8 cellular contexts compared by ENCODE assay signal in genomic region chr2:10449838-10450691, GRCh38. TPM values are rescaled to one million over a fixed set of nuclear protein-coding genes. Genes with fewer than 3 reads are reported as not detected.
A peak's percentile ranks its signal among the peaks of the same experiment; 100 is the strongest.
DNase-seq lines count a peak whose midpoint lies in the region; ATAC-seq, FAIRE-seq and TF ChIP-seq lines count a peak whose summit lies in the region.
"Had no signal": no experiment of that assay in that cellular context is flagged by ENCODE, and none has a peak within 500 bp of the region (broad histone marks: within the 10 kb centered on the region; RNA-seq: fewer than 3 reads in every experiment).

No MANE protein-coding gene starts in this region.

- H3K56ac ChIP-seq in H1 (replicated peaks; ENCODE audit: insufficient read length, low read depth, low read length) = no peak overlapping the region

- H3K9me3 ChIP-seq in Panc1 (ENCODE audit: control insufficient read depth, insufficient read depth, low read depth, low read length) (no peaks in the 10 kb centered on the region), H1 (ENCODE audit: insufficient read depth in 2 of 2, low read depth in 1 of 2, low read length in 1 of 2) (no peaks in the 10 kb centered on the region), osteoblast (ENCODE audit: low read depth, low read length) (no peaks in the 10 kb centered on the region), spleen (no peaks in the 10 kb centered on the region)

- H3K79me1 ChIP-seq in H1 (ENCODE audit: low read depth, low read length) = no peaks in the 10 kb centered on the region

- H3K4me3 ChIP-seq in GM23338 (no peak overlapping the region), Panc1 (ENCODE audit: low read depth in 2 of 2, low read length in 2 of 2) (peak overlapping the region; percentile 79 to 85), H1 (ENCODE audit: extremely low read depth in 1 of 4, insufficient read depth in 2 of 4, low read depth in 3 of 4, low read length in 4 of 4) (peak overlapping the region in 1 of 4 experiments; percentile 76; a peak in 1 of 8 replicates), osteoblast (ENCODE audit: insufficient read depth, low read length) (no peak overlapping the region), spleen (no peak overlapping the region)

- no peak for FAIRE-seq in H1 (lab: Jason Lieb, UNC)
- FAIRE-seq: GM12891 had no signal

- H3K9me2 ChIP-seq in GM23338 (ENCODE audit: insufficient read depth) = no peaks in the 10 kb centered on the region

- no peak overlapping the region for H2BK15ac ChIP-seq in H1 (ENCODE audit: low read length)

- peaks cover 4% of the 10 kb centered on the region; the same call in 1 of the 2 replicates for H3K23me2 ChIP-seq in H1 (ENCODE audit: low read depth, low read length)

- TF ChIP-seq RAD21 in H1 (IDR thresholded peaks at IDR 0.05 in 1 of 2, conservative IDR thresholded peaks at IDR 0.05 in 1 of 2; ENCODE audit: low read depth in 2 of 2, low read length in 2 of 2) = no peak

- H3K4me1 ChIP-seq in GM23338 (ENCODE audit: insufficient read depth) = peaks cover 5% of the 10 kb centered on the region
- H3K4me1 ChIP-seq in Panc1 (ENCODE audit: control insufficient read depth, insufficient read depth, low read length) = peaks cover 32% of the 10 kb centered on the region
- peaks cover 2 to 10% (median 4%) of the 10 kb centered on the region in 4 experiments; a peak in 6 of 7 replicates for H3K4me1 ChIP-seq in H1 (replicated peaks in 1 of 4; ENCODE audit: control insufficient read depth in 3 of 4, insufficient read depth in 4 of 4, low read length in 3 of 4)
- H3K4me1 ChIP-seq in osteoblast (ENCODE audit: insufficient read depth, low read length) = peaks cover 37% of the 10 kb centered on the region
- H3K4me1 ChIP-seq in spleen = peaks cover 18 to 47% (median 43%) of the 10 kb centered on the region in 6 donors

- H3K18ac ChIP-seq in H1 (ENCODE audit: extremely low read depth, low read length) = peak overlapping the region; percentile 75; the same call in 1 of the 2 replicates

- H2AFZ ChIP-seq in GM23338 = no peak overlapping the region
- no peak overlapping the region for H2AFZ ChIP-seq in H1 (ENCODE audit: low read length)
- H2AFZ ChIP-seq in osteoblast (ENCODE audit: low read length) = no peak overlapping the region

- H2BK120ac ChIP-seq in H1 (replicated peaks; ENCODE audit: low read depth, low read length) = no peak overlapping the region

- H3K79me2 ChIP-seq in GM23338 (replicated peaks; ENCODE audit: insufficient read depth) (peaks cover 23% of the 10 kb centered on the region), H1 (ENCODE audit: control insufficient read depth in 1 of 2, insufficient read depth in 2 of 2, low read length in 2 of 2) (peaks cover 0 to 22% of the 10 kb centered on the region in 2 experiments; a peak in 2 of 4 replicates), osteoblast (ENCODE audit: insufficient read depth, low read length) (peaks cover 34% of the 10 kb centered on the region)

- no peak for ATAC-seq in GM23338
- ATAC-seq in Panc1 = peak; percentile 17; the same call in 1 of the 2 replicates

- CTCF ChIA-PET in Panc1 (lab: Charles Lee) (interaction anchor here (0.6 to 1.3 kb wide), 3 partner anchors 15 to 310 kb away, joined by 3 to 9 read pairs (median 3); no protein-coding TSS in a partner anchor), H1 (lab: Charles Lee; ENCODE audit: partially characterized antibody) (interaction anchor here (0.7 to 2.0 kb wide), 8 partner anchors 11 to 213 kb away, joined by 3 to 7 read pairs (median 3); no protein-coding TSS in a partner anchor)

- POLR2A ChIA-PET in Panc1 (lab: Charles Lee) = no interaction called here
- POLR2A ChIA-PET in H1 (lab: Charles Lee; ENCODE audit: partially characterized antibody) = interaction anchor here (0.7 kb wide), 2 partner anchors 312 to 383 kb away, joined by 3 to 6 read pairs; no protein-coding TSS in a partner anchor

- H3K27me3 Mint-ChIP-seq in GM23338 (ENCODE audit: insufficient read depth, low read depth, poor library complexity) = peaks cover 18% of the 10 kb centered on the region

- no peak for TF ChIP-seq CTCF in GM23338 (conservative IDR thresholded peaks at IDR 0.05; ENCODE audit: low read depth in 2 of 2)
- TF ChIP-seq CTCF in Panc1 (IDR thresholded peaks at IDR 0.05) = no peak
- no peak for TF ChIP-seq CTCF in H1 (IDR thresholded peaks at IDR 0.05; ENCODE audit: control extremely low read depth in 1 of 3, insufficient read depth in 1 of 3, low read depth in 1 of 3, low read length in 3 of 3)
- no peak for TF ChIP-seq CTCF in osteoblast (IDR thresholded peaks at IDR 0.05; ENCODE audit: extremely low read depth, low read depth, low read length)
- no peak for TF ChIP-seq CTCF in spleen (IDR thresholded peaks at IDR 0.05 in 8 of 11, conservative IDR thresholded peaks at IDR 0.05 in 3 of 11)

- in situ Hi-C loops in Panc1 (cut with HindIII; ENCODE audit: low pct_unique_long_range_greater_than_20kb, low sequenced_read_pairs) = loop anchor here (25.0 kb wide), 1 partner anchor 338 kb away; the partner anchor contains the start of gene RRM2

- BruUV-seq in Panc1 (replicated peaks; lab: Mats Ljungman, UMichigan) = no TSS peak

- no peak overlapping the region for H4K5ac ChIP-seq in H1 (ENCODE audit: insufficient read length, low read depth, low read length)

- TF ChIP-seq POLR2A in H1 (IDR thresholded peaks at IDR 0.05; ENCODE audit: control extremely low read depth in 1 of 2, low read depth in 2 of 2, low read length in 2 of 2) (no peak), spleen (IDR thresholded peaks at IDR 0.05) (no peak)

- peaks cover 8% of the 10 kb centered on the region for H3K36me3 Mint-ChIP-seq in GM23338 (ENCODE audit: low read depth)

- DNase-seq in GM23338 (ENCODE audit: low spot score) (no peak), Panc1 (ENCODE audit: low read depth, low spot score) (no peak), H1 (ENCODE audit: low read depth in 1 of 2, low spot score in 2 of 2) (no peak), osteoblast (ENCODE audit: insufficient read length, low spot score, missing footprints) (peak; percentile 52), hepatic stellate cell (ENCODE audit: low spot score) (no peak), spleen (no peak), NCI-H2196 (lab: John Stamatoyannopoulos, UW; ENCODE audit: unreplicated experiment) (no peak)

- 0 out of 2 replicates have a peak, but pooled peaks cover 7% of the 10 kb centered on the region for H4K20me1 ChIP-seq in GM23338 (replicated peaks; ENCODE audit: insufficient read depth)
- H4K20me1 ChIP-seq in H1 (replicated peaks in 1 of 2; ENCODE audit: control insufficient read depth in 1 of 2, insufficient read depth in 2 of 2, low read length in 2 of 2) = no peaks in the 10 kb centered on the region
- peaks cover 18% of the 10 kb centered on the region for H4K20me1 ChIP-seq in osteoblast (ENCODE audit: insufficient read depth, low read length)

- peaks cover 14% of the 10 kb centered on the region for H3K4me1 Mint-ChIP-seq in GM23338

- 0 out of 2 replicates have a peak overlapping the region, but pooled peaks have one; percentile 39 for H2BK12ac ChIP-seq in H1 (ENCODE audit: low read depth, low read length)

- TF ChIP-seq EP300 in H1 (IDR thresholded peaks at IDR 0.05; ENCODE audit: borderline replicate concordance in 1 of 2, low read depth in 2 of 2, low read length in 2 of 2) = no peak

- no peak overlapping the region for H3K9ac ChIP-seq in H1 (replicated peaks in 1 of 4; ENCODE audit: extremely low read depth in 1 of 4, low read depth in 3 of 4, low read length in 3 of 4)

- no peak overlapping the region for H4K91ac ChIP-seq in H1 (replicated peaks; ENCODE audit: insufficient read length, low read length)

- H3K27me3 ChIP-seq in GM23338 (ENCODE audit: insufficient read depth) (peaks cover 25% of the 10 kb centered on the region), Panc1 (ENCODE audit: control insufficient read depth, insufficient read depth, low read length) (no peaks in the 10 kb centered on the region), H1 (replicated peaks in 1 of 4; ENCODE audit: control insufficient read depth in 3 of 4, extremely low read depth in 1 of 4, insufficient read depth in 3 of 4, low read length in 3 of 4) (peaks cover 0 to 28% (median 12%) of the 10 kb centered on the region in 4 experiments; a peak in 5 of 7 replicates), osteoblast (ENCODE audit: insufficient read depth, low read length) (no peaks in the 10 kb centered on the region), spleen (replicated peaks in 1 of 7) (no peaks in the 10 kb centered on the region)

- H2BK20ac ChIP-seq in H1 (ENCODE audit: low read length) = no peak overlapping the region

- H3K23ac ChIP-seq in H1 (ENCODE audit: insufficient read length) = no peak overlapping the region

- H3K4me2 ChIP-seq in GM23338 = peak overlapping the region; percentile 81; the same call in 1 of the 2 replicates
- H3K4me2 ChIP-seq in H1 (ENCODE audit: insufficient read depth in 1 of 2, low read depth in 2 of 2, low read length in 2 of 2) = peak overlapping the region; percentile 90 to 97; a peak in 2 of 4 replicates
- H3K4me2 ChIP-seq in osteoblast (ENCODE audit: insufficient read depth, low read length) = peak overlapping the region; percentile 96

- WGBS in H1 (ENCODE audit: extremely low coverage in 1 of 2, insufficient coverage in 1 of 2, insufficient read length in 1 of 2, insufficient replicate concordance in 2 of 2, low coverage in 1 of 2, low lambda C conversion rate in 2 of 2, missing lambda C conversion rate in 1 of 2), 2 experiments = 84% methylated on average over 22 of the region's 22 CpGs; no CpG with 5 or more reads in 1 of the 2 experiments
- 74 to 89% (median 82%) methylated on average over 21 to 22 of the region's 22 CpGs for WGBS in spleen, 5 donors

- no peaks in the 10 kb centered on the region for H3F3A ChIP-seq in GM23338 (replicated peaks; ENCODE audit: low read depth)

- H3K4ac ChIP-seq in H1 (replicated peaks; ENCODE audit: insufficient read length, low read depth, low read length) = no peak overlapping the region

- H3K9me3 Mint-ChIP-seq in GM23338 = no peaks in the 10 kb centered on the region; the same call in 2 of the 3 replicates

- H2BK5ac ChIP-seq in H1 (ENCODE audit: low read depth, low read length) = no peak overlapping the region

- no peak overlapping the region for H4K8ac ChIP-seq in H1 (ENCODE audit: extremely low read depth, insufficient read depth, low read length)

- H2AK5ac ChIP-seq in H1 (ENCODE audit: low read depth, low read length) = no peak overlapping the region

- peak overlapping the region; percentile 75 for H3K4me3 Mint-ChIP-seq in GM23338

- no peaks in the 10 kb centered on the region for H3K36me3 ChIP-seq in GM23338 (ENCODE audit: insufficient read depth)
- H3K36me3 ChIP-seq in Panc1 (ENCODE audit: control insufficient read depth, insufficient read depth, low read length) = peaks cover 4% of the 10 kb centered on the region
- no peaks in the 10 kb centered on the region for H3K36me3 ChIP-seq in H1 (ENCODE audit: control insufficient read depth in 2 of 4, insufficient read depth in 4 of 4, low read length in 3 of 4)
- peaks cover 2% of the 10 kb centered on the region for H3K36me3 ChIP-seq in osteoblast (ENCODE audit: insufficient read depth, low read length)
- H3K36me3 ChIP-seq in spleen = peaks cover 0 to under 1% (median 0%) of the 10 kb centered on the region in 6 donors

- intact Hi-C loops in Panc1 (cut with micrococcal nuclease; ENCODE audit: unreplicated experiment) = loop anchor here (5.0 to 10.0 kb wide), 2 partner anchors 85 to 217 kb away; no protein-coding TSS in a partner anchor
- intact Hi-C loops in spleen (cut with DNase I; ENCODE audit: low total_unique reads) = no loop called here

- no peak overlapping the region for H3K14ac ChIP-seq in H1 (ENCODE audit: insufficient read length)

- no peak overlapping the region for H3K27ac ChIP-seq in GM23338 (ENCODE audit: low read depth)
- peak overlapping the region; percentile 95 for H3K27ac ChIP-seq in Panc1 (ENCODE audit: low read length)
- H3K27ac ChIP-seq in H1 (ENCODE audit: low read depth, low read length) = no peak overlapping the region
- H3K27ac ChIP-seq in osteoblast (ENCODE audit: low read depth, low read length) = no peak overlapping the region
- no peak overlapping the region for H3K27ac ChIP-seq in spleen

- no peak overlapping the region for H3K27ac Mint-ChIP-seq in GM23338

RNA-seq across cellular contexts. Expression of gene ODC1, which starts 1.9 kb away (rescaled TPM):
- 70.3 and 85.5 TPM in 2 replicates for total RNA-seq in GM23338 (2014; rRNA removed; shearing (Covaris generic))
- polyA plus RNA-seq in GM23338 (2016; fragmentation: Nextera tagmentation; extraction: Ambion mirVana) (23.3 and 24.2 TPM in 2 replicates), H1 (2011; rRNA removed) (39.9 and 57.2 TPM in 2 replicates), spleen (10 to 100 TPM; 38.0 to 78.1 (median 65.3) TPM)
- total RNA-seq in Panc1 (2021; ENCODE audit: unreplicated experiment) (159 TPM), osteoblast (106 and 109 TPM in 2 replicates), spleen (10 to 100 TPM; 28.9 to 84.3 (median 62.8) TPM)
- 135 TPM for polyA plus RNA-seq in Panc1 (2012; ENCODE audit: insufficient read length)
- 73.6 and 76.7 TPM in 2 replicates for total RNA-seq in H1 (2021; fragmentation: NEBNext Ultra II Directional; extraction: Animal tissue kit (Norgen Biotek cat#: 25700))
- 52.1 TPM for polyA plus RNA-seq in H1 (2011; cell fraction: cytosol; rRNA removed)
- polyA plus RNA-seq in H1 (2011; cell fraction: nucleus; rRNA removed) = 28.3 TPM
- 51.1 to 69.3 TPM (median 56.4 TPM) in 4 replicates for polyA plus RNA-seq in H1 (2012, experiment 1 of 2)
- polyA plus RNA-seq in H1 (2012, experiment 2 of 2) = 47.0 TPM
- 36.2 TPM for polyA plus RNA-seq in H1 (2013, experiment 1 of 2)
- polyA plus RNA-seq in H1 (2013, experiment 2 of 2) = 38.4 TPM
- 62.9 and 69.6 TPM in 2 replicates for polyA minus RNA-seq in H1 (2011; rRNA and poly(A)+ RNA removed)
- polyA minus RNA-seq in H1 (2011; cell fraction: cytosol; rRNA and poly(A)+ RNA removed) = 26.7 TPM
- polyA minus RNA-seq in H1 (2011; cell fraction: nucleus; rRNA and poly(A)+ RNA removed) = 24.6 TPM

Comparison
In these comparisons a context has a peak if more than half of its experiments do, and no peak if none do; other contexts are left out.
1. H3K4me3 ChIP-seq: peak in Panc1 (2 of 2); none in GM23338 (single experiment), osteoblast (single experiment) and spleen (0 of 8).
2. Peak in every context shown above with its lines, with median percentiles within 50 percentile points of each other: H3K4me2 ChIP-seq.